Comparison of ENCODE assay signal across 8 cellular contexts in the genomic region with DNA sequence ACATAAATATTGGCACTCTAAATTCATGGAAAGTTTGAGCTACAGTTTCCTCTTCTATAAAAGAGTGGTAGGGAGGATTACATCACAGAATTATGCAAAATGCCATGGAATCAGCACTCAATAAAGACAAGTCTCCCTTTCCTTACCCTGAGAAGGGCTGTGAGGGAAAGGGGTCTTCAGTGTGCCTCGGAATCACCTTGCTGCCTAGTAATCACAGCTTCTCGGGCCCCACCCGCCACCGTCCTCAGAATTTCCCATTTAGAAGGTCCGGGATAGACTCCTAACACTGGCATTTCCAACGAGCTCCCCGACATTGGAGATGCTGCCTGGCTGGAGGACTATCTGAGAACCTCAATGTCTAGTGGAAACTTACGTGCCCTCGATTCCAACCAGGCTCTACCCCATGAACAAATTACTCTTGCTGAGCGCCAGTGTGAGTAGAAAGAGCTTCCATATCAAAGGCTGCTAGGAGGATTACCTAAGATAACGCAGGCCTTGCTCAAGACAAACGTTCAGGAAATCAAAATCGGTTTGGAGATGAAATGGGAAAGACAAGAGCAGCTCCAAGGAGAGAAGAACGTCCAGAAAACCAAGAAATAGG.
DNase-seq lines count a peak whose midpoint lies in the region; ATAC-seq and TF ChIP-seq lines count a peak whose summit lies in the region.

No MANE protein-coding gene starts in this region.

- H3K4me3 ChIP-seq in BE2C (ENCODE audit: low read depth, low read length) (peak overlapping the region; percentile 70), fibroblast of lung (replicated peaks in 1 of 4; ENCODE audit: control extremely low read depth in 1 of 4, insufficient read depth in 1 of 4, low read depth in 3 of 4, low read length in 4 of 4) (no peak overlapping the region), retinal pigment epithelial cell (ENCODE audit: low read length) (peak overlapping the region; percentile 19)

- H3K79me2 ChIP-seq in fibroblast of lung (ENCODE audit: control insufficient read depth, insufficient read depth, low read length): no peaks in the 10 kb centered on the region

- peaks cover 2% of the 10 kb centered on the region for H3K36me3 Mint-ChIP-seq in IgD-negative memory B cell

- no peak overlapping the region for H3K9ac ChIP-seq in fibroblast of lung (ENCODE audit: insufficient read depth, low read length)

- H3K27me3 Mint-ChIP-seq in IgD-negative memory B cell: no peaks in the 10 kb centered on the region

- no peaks in the 10 kb centered on the region for H3K9me3 Mint-ChIP-seq in IgD-negative memory B cell

- peak overlapping the region; percentile 91 to 100 (median 95) for H3K4me3 Mint-ChIP-seq in IgD-negative memory B cell

- no peaks in the 10 kb centered on the region for H4K20me1 ChIP-seq in fibroblast of lung (ENCODE audit: control insufficient read depth, extremely low read depth, insufficient read depth, low read length)

- no peak overlapping the region for H2AFZ ChIP-seq in fibroblast of lung (ENCODE audit: low read length)

- H3K9me3 ChIP-seq in BE2C (no peaks in the 10 kb centered on the region), fibroblast of lung (ENCODE audit: control insufficient read depth, insufficient read depth, low read depth, low read length) (no peaks in the 10 kb centered on the region)

- peaks cover 24 to 29% (median 26%) of the 10 kb centered on the region in 3 donors for H3K4me1 Mint-ChIP-seq in IgD-negative memory B cell

- DNase-seq in BE2C: no peak
- DNase-seq in activated CD4-positive, alpha-beta T cell treated with anti-CD3 and anti-CD28 coated beads, Interleukin-2, amount 50 U/mL, for 1 hour: peak; percentile 19
- no peak for DNase-seq in fibroblast of lung (ENCODE audit: low read depth in 2 of 2)
- DNase-seq in retinal pigment epithelial cell (ENCODE audit: low read depth): no peak
- no peak for DNase-seq in NCI-H774 (lab: John Stamatoyannopoulos, UW)

- TF ChIP-seq CTCF in BE2C (IDR thresholded peaks at IDR 0.05; ENCODE audit: low read depth, low read length) (no peak), fibroblast of lung (conservative IDR thresholded peaks at IDR 0.05 in 1 of 2, IDR thresholded peaks at IDR 0.05 in 1 of 2; ENCODE audit: low read depth in 1 of 2, low read length in 2 of 2) (no peak), retinal pigment epithelial cell (conservative IDR thresholded peaks at IDR 0.05; ENCODE audit: low read depth, low read length) (no peak)

- no peak for ATAC-seq in HG02970 (IDR thresholded peaks at IDR 0.05; ENCODE audit: low FRiP score, unreplicated experiment)
- ATAC-seq in GM18873 (IDR thresholded peaks at IDR 0.05; ENCODE audit: low FRiP score, unreplicated experiment): no peak

- H3K27ac ChIP-seq in fibroblast of lung (ENCODE audit: insufficient read depth, low read length): peak overlapping the region; percentile 94

- no peak overlapping the region for H3K4me2 ChIP-seq in fibroblast of lung (ENCODE audit: extremely low read depth, insufficient read depth, low read length)

- H3K27ac Mint-ChIP-seq in IgD-negative memory B cell: peak overlapping the region; percentile 32 to 99 (median 92)

- H3K4me1 ChIP-seq in BE2C: peaks cover 8% of the 10 kb centered on the region
- H3K4me1 ChIP-seq in fibroblast of lung (ENCODE audit: control insufficient read depth, extremely low read depth, insufficient read depth, low read length): peaks cover 8% of the 10 kb centered on the region

- no peaks in the 10 kb centered on the region for H3K27me3 ChIP-seq in BE2C
- no peaks in the 10 kb centered on the region for H3K27me3 ChIP-seq in fibroblast of lung (ENCODE audit: control insufficient read depth, insufficient read depth, low read length)

- no peaks in the 10 kb centered on the region for H3K36me3 ChIP-seq in BE2C
- H3K36me3 ChIP-seq in fibroblast of lung (ENCODE audit: control insufficient read depth, insufficient read depth, low read length): no peaks in the 10 kb centered on the region

Comparison
In these comparisons a context has a peak if more than half of its experiments do, and no peak if none do; other contexts are left out.
1. H3K4me3 ChIP-seq: peak in BE2C (single experiment) and retinal pigment epithelial cell (single experiment); none in fibroblast of lung (0 of 4).